10 cellular contexts compared by ENCODE assay signal in the genomic region with DNA sequence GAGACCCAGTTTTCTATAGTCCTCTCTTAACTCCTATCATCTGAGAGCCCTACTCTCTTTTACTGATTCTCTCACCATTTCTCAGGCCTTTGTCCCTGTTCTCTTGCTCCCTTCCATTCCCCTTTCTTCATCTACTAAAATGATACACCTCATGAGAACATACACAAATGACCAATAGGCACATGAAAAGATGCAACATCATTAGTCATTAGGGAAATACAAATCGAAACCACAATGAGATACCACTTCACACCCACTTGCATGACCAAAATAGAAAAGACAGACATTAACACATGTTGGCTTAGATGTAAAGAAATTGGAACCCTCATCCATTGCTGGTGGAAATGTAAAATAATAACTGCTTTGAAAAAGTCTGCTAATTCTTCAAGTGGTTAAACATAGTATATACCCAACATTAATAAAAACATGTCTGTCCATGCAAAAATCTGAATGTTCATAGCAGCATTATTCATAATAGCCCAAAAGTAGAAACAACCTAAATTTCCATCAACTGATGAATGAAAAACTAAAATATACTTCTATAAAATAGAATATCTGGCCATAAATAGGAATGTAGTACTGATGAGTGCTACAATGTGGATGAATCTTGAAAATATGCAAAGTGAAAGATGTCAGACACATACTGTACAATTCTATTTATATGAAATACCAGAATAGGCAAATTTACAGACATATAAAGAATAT.
A peak's percentile ranks its signal among the peaks of the same experiment; 100 is the strongest.
DNase-seq lines count a peak whose midpoint lies in the region; ATAC-seq and TF ChIP-seq lines count a peak whose summit lies in the region.
"Had no signal": no experiment of that assay in that cellular context is flagged by ENCODE, and none has a peak within 500 bp of the region (broad histone marks: within the 10 kb centered on the region; RNA-seq: fewer than 3 reads in every experiment).

No MANE protein-coding gene starts in this region.

- H3K4me3 ChIP-seq in prostate gland = no peak overlapping the region

- TF ChIP-seq POLR2A in prostate gland (IDR thresholded peaks at IDR 0.05) = no peak

- H3K27me3 ChIP-seq in prostate gland (replicated peaks; ENCODE audit: insufficient read depth) = no peaks in the 10 kb centered on the region

- no peaks in the 10 kb centered on the region for H3K4me1 ChIP-seq in prostate gland (replicated peaks)

- intact Hi-C loops in prostate gland (cut with DNase I) (no loop called here), posterior cingulate gyrus (cut with DNase I) (no loop called here)

- H3K27ac ChIP-seq in prostate gland = no peak overlapping the region

- DNase-seq in GM13976 (ENCODE audit: low spot score) (peak; percentile 22), fibroblast of peridontal ligament (ENCODE audit: extremely low read depth) (peak; percentile 25), NCI-H1930 (lab: John Stamatoyannopoulos, UW) (no peak), prostate gland (ENCODE audit: low spot score) (no peak), posterior cingulate gyrus (no peak)
- DNase-seq in effector CD4-positive, alpha-beta T cell = no peak
- DNase-seq: activated naive CD8-positive, alpha-beta T cell treated with anti-CD3 and anti-CD28 coated beads for 36 hours; immature natural killer cell had no signal

- H3K36me3 ChIP-seq in prostate gland = no peaks in the 10 kb centered on the region

- ATAC-seq in GM21737 (IDR thresholded peaks at IDR 0.05; ENCODE audit: unreplicated experiment) = peak; percentile 75
- ATAC-seq in HG03521 (IDR thresholded peaks at IDR 0.05; ENCODE audit: unreplicated experiment) = peak; percentile 93

- TF ChIP-seq CTCF in GM13976 (IDR thresholded peaks at IDR 0.05; ENCODE audit: borderline replicate concordance, control extremely low read depth, extremely low read depth, insufficient read depth, missing control alignments) (no peak), prostate gland (IDR thresholded peaks at IDR 0.05) (no peak)

- 85% methylated on average over 1 of the region's 1 CpG for WGBS in prostate gland

- H3K9me3 ChIP-seq in prostate gland = no peaks in the 10 kb centered on the region

- in situ Hi-C loops in GM13976 (cut with MboI; ENCODE audit: low sequenced_read_pairs, unreplicated experiment) = no loop called here

Comparison
In these comparisons a context has a peak if more than half of its experiments do, and no peak if none do; other contexts are left out.
1. DNase-seq: peak in GM13976 (single experiment) and fibroblast of peridontal ligament (single experiment); none in NCI-H1930 (0 of 2), prostate gland (single experiment), posterior cingulate gyrus (0 of 10) and effector CD4-positive, alpha-beta T cell (single experiment).